Comparison of ENCODE assay signal across 1 cellular context in the genomic region with DNA sequence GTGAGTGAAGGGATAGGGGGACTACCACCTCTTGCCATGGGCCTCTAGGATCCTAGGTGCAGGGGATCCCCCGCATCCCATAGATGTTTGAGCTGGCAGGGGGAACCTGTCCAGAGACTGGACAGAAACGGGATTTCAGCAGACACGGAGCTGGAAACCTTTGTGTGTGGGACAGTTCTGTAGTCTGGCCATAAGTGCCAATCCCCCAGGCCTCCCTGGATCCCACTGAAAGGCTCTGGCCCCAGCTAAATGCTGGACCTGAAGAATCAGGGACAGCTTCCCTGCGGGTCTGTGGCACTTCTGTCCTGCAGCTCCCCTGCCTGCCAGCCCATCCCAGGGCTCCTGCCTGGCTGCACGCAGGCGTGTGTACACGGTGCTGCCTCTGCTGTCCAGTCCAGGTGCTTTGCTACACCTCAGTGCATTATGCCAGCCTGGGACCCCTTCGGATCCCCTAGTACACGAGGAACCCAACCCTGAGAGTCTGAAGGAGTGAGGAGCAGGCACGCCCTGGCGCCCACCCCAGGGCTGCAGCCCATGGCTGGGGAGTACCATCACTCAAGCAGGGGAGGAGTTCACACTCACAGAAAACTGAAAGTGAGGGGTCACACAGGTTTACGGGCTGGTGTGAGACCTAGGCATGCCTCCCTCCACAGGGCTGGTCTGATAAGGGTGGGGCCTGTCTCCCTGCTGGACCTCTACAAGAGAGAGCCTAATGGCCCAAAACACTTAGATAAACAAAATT.
TF ChIP-seq lines count a peak whose summit lies in the region.

No MANE protein-coding gene starts in this region.

TF ChIP-seq in HepG2, 621 proteins besides CTCF, POLR2A, EP300 and RAD21 (continued from another document):
- TF ChIP-seq, protein P1, sequence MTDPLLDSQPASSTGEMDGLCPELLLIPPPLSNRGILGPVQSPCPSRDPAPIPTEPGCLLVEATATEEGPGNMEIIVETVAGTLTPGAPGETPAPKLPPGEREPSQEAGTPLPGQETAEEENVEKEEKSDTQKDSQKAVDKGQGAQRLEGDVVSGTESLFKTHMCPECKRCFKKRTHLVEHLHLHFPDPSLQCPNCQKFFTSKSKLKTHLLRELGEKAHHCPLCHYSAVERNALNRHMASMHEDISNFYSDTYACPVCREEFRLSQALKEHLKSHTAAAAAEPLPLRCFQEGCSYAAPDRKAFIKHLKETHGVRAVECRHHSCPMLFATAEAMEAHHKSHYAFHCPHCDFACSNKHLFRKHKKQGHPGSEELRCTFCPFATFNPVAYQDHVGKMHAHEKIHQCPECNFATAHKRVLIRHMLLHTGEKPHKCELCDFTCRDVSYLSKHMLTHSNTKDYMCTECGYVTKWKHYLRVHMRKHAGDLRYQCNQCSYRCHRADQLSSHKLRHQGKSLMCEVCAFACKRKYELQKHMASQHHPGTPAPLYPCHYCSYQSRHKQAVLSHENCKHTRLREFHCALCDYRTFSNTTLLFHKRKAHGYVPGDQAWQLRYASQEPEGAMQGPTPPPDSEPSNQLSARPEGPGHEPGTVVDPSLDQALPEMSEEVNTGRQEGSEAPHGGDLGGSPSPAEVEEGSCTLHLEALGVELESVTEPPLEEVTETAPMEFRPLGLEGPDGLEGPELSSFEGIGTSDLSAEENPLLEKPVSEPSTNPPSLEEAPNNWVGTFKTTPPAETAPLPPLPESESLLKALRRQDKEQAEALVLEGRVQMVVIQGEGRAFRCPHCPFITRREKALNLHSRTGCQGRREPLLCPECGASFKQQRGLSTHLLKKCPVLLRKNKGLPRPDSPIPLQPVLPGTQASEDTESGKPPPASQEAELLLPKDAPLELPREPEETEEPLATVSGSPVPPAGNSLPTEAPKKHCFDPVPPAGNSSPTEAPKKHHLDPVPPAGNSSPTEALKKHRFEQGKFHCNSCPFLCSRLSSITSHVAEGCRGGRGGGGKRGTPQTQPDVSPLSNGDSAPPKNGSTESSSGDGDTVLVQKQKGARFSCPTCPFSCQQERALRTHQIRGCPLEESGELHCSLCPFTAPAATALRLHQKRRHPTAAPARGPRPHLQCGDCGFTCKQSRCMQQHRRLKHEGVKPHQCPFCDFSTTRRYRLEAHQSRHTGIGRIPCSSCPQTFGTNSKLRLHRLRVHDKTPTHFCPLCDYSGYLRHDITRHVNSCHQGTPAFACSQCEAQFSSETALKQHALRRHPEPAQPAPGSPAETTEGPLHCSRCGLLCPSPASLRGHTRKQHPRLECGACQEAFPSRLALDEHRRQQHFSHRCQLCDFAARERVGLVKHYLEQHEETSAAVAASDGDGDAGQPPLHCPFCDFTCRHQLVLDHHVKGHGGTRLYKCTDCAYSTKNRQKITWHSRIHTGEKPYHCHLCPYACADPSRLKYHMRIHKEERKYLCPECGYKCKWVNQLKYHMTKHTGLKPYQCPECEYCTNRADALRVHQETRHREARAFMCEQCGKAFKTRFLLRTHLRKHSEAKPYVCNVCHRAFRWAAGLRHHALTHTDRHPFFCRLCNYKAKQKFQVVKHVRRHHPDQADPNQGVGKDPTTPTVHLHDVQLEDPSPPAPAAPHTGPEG (CRISPR knock-in tag; IDR thresholded peaks at IDR 0.05) = no peak
TF ChIP-seq in HepG2: peak in this region for 1.
